35 cellular contexts compared by ENCODE assay signal in genomic region chr3:8406479-8406878, GRCh38.
"Had no signal": no experiment of that assay in that cellular context is flagged by ENCODE, and none has a peak within 500 bp of the region (broad histone marks: within the 10 kb centered on the region; RNA-seq: fewer than 3 reads in every experiment).

No MANE protein-coding gene starts in this region.

- H3K4me3 ChIP-seq: MG63 had no signal

- H3K27me3 ChIP-seq: MG63 had no signal

- H3K36me3 ChIP-seq: MG63 had no signal

- DNase-seq: Karpas-422, Kasumi-1, MG63, MM.1S, MV-4-11, NCI-H1048, NCI-H1092, NCI-H1092 treated with DMSO at 0.1 percent for 48 hours, NCI-H1105, NCI-H1105 treated with DMSO at 0.1 percent for 48 hours, NCI-H1417, NCI-H1417 treated with DMSO at 0.1 percent for 48 hours, NCI-H1436, NCI-H1436 treated with DMSO at 0.1 percent for 48 hours, NCI-H146, NCI-H1694, NCI-H1694 treated with DMSO at 0.1 percent for 48 hours, NCI-H187, NCI-H187 treated with DMSO at 0.1 percent for 48 hours, NCI-H1930, NCI-H2029, NCI-H2029 treated with DMSO at 0.1 percent for 48 hours, NCI-H2081, NCI-H2081 treated with DMSO at 0.1 percent for 48 hours, NCI-H2107, NCI-H2171, NCI-H2171 treated with DMSO at 0.1 percent for 48 hours, NCI-H2227 treated with DMSO at 0.1 percent for 48 hours, NCI-H226, NCI-H345, NCI-H446, NCI-H446 treated with DMSO at 0.1 percent for 48 hours, NCI-H510A, NCI-H510A treated with DMSO at 0.1 percent for 48 hours, NCI-H524 had no signal

- H3K9me3 ChIP-seq: MG63 had no signal
